Comparison of ENCODE assay signal across 16 cellular contexts in genomic region chr9:83166369-83166768, GRCh38.
DNase-seq lines count a peak whose midpoint lies in the region; ATAC-seq and FAIRE-seq lines count a peak whose summit lies in the region.
"Had no signal": no experiment of that assay in that cellular context is flagged by ENCODE, and none has a peak within 500 bp of the region (broad histone marks: within the 10 kb centered on the region; RNA-seq: fewer than 3 reads in every experiment).

No MANE protein-coding gene starts in this region.

- H3K9me3 Mint-ChIP-seq in activated CD4-positive, alpha-beta T cell treated with anti-CD3 and anti-CD28 coated beads, Interleukin-2, amount 10 ng/mL, durations not matched to agents 24 days and 14 days, result no peaks in the 10 kb centered on the region

- H3K36me3 ChIP-seq in aorta (ENCODE audit: control insufficient read depth in 1 of 2, insufficient read depth in 2 of 2, low read length in 1 of 2), result no peaks in the 10 kb centered on the region
- H3K36me3 ChIP-seq: brain microvascular endothelial cell, thoracic aorta had no signal

- H3K36me3 Mint-ChIP-seq in activated CD4-positive, alpha-beta T cell treated with anti-CD3 and anti-CD28 coated beads, Interleukin-2, amount 10 ng/mL, durations not matched to agents 24 days and 14 days (ENCODE audit: low read depth), result no peaks in the 10 kb centered on the region

- no peak overlapping the region for H3K27ac ChIP-seq in aorta (ENCODE audit: low read depth in 1 of 2, low read length in 2 of 2)
- H3K27ac ChIP-seq: brain microvascular endothelial cell, thoracic aorta had no signal

- H3K27me3 Mint-ChIP-seq in activated CD4-positive, alpha-beta T cell treated with anti-CD3 and anti-CD28 coated beads, Interleukin-2, amount 10 ng/mL, durations not matched to agents 24 days and 14 days, result no peaks in the 10 kb centered on the region

- no peak overlapping the region for H3K4me3 ChIP-seq in aorta (ENCODE audit: low read length in 2 of 2)
- H3K4me3 ChIP-seq: GM12878, thoracic aorta had no signal

- 64 to 77% methylated on average over 5 of the region's 5 CpGs for WGBS in aorta, 2 donors

- peak; percentile 2 to 10 for DNase-seq in SHP77 (lab: John Stamatoyannopoulos, UW)
- DNase-seq in SHP77 treated with DMSO at 0.1 percent for 48 hours (lab: John Stamatoyannopoulos, UW), result no peak
- DNase-seq in SW480 (ENCODE audit: low spot score), result peak; percentile 13
- peak; percentile 50 for DNase-seq in left lobe of liver (ENCODE audit: low spot score)
- DNase-seq in urothelium cell line (ENCODE audit: low spot score), result peak; percentile 14
- no peak for DNase-seq in cardiac septum (ENCODE audit: low spot score)
- no peak for DNase-seq in aorta
- no peak for DNase-seq in activated CD4-positive, alpha-beta T cell treated with anti-CD3 and anti-CD28 coated beads, Interleukin-2, amount 10 ng/mL, durations not matched to agents 24 days and 14 days
- DNase-seq: ACHN; activated CD4-positive, alpha-beta T cell treated with anti-CD3 and anti-CD28 coated beads, Interleukin-2, amount 50 U/mL, for 1 hour; brain microvascular endothelial cell; DMS 273 treated with DMSO at 0.1 percent for 48 hours; Kasumi-1 had no signal

- intact Hi-C loops in cardiac septum (cut with DNase I) (no loop called here), aorta (cut with DNase I) (no loop called here)
- intact Hi-C loops in activated CD4-positive, alpha-beta T cell treated with anti-CD3 and anti-CD28 coated beads, Interleukin-2, amount 10 ng/mL, durations not matched to agents 24 days and 14 days (cut with micrococcal nuclease), result no loop called here

- no peak overlapping the region for H3K27ac Mint-ChIP-seq in activated CD4-positive, alpha-beta T cell treated with anti-CD3 and anti-CD28 coated beads, Interleukin-2, amount 10 ng/mL, durations not matched to agents 24 days and 14 days

- FAIRE-seq in urothelium cell line (lab: Jason Lieb, UNC), result no peak
- FAIRE-seq: endothelial cell of umbilical vein, GM12878 had no signal

- peak; percentile 97 for ATAC-seq in left lobe of liver
- no peak for ATAC-seq in aorta (ENCODE audit: low FRiP score)
- ATAC-seq: GM12878 had no signal

- H3K4me1 Mint-ChIP-seq in activated CD4-positive, alpha-beta T cell treated with anti-CD3 and anti-CD28 coated beads, Interleukin-2, amount 10 ng/mL, durations not matched to agents 24 days and 14 days, result no peaks in the 10 kb centered on the region

- no peak overlapping the region for H3K4me3 Mint-ChIP-seq in activated CD4-positive, alpha-beta T cell treated with anti-CD3 and anti-CD28 coated beads, Interleukin-2, amount 10 ng/mL, durations not matched to agents 24 days and 14 days

- no peaks in the 10 kb centered on the region for H3K4me1 ChIP-seq in aorta (ENCODE audit: control insufficient read depth in 1 of 2, insufficient read depth in 2 of 2, low read length in 2 of 2)

- no peaks in the 10 kb centered on the region for H3K27me3 ChIP-seq in aorta (ENCODE audit: control insufficient read depth in 1 of 2, insufficient read depth in 2 of 2, low read length in 1 of 2)
- H3K27me3 ChIP-seq: brain microvascular endothelial cell had no signal

- no peaks in the 10 kb centered on the region for H3K9me3 ChIP-seq in aorta (ENCODE audit: control insufficient read depth, low read length)
- H3K9me3 ChIP-seq: thoracic aorta had no signal

Comparison
In these comparisons a context has a peak if more than half of its experiments do, and no peak if none do; other contexts are left out.
1. DNase-seq: peak in SHP77 (2 of 2), SW480 (single experiment), left lobe of liver (single experiment) and urothelium cell line (single experiment); none in SHP77 treated with DMSO at 0.1 percent for 48 hours (single experiment), cardiac septum (single experiment), aorta (0 of 2) and activated CD4-positive, alpha-beta T cell treated with anti-CD3 and anti-CD28 coated beads, Interleukin-2, amount 10 ng/mL, durations not matched to agents 24 days and 14 days (single experiment).